In genomic region chr3:179322481-179323196, GRCh38 we compare ENCODE assay signal across 8 cellular contexts.
A peak's percentile ranks its signal among the peaks of the same experiment; 100 is the strongest.
DNase-seq lines count a peak whose midpoint lies in the region; ATAC-seq and TF ChIP-seq lines count a peak whose summit lies in the region.

Gene ZNF639 (plus strand): TSS chr3:179323031. CDS start chr3:179328294, 5,263 bp downstream.

- peak; percentile 74 for ATAC-seq in GM18909 (IDR thresholded peaks at IDR 0.05; ENCODE audit: poor library complexity, unreplicated experiment)
- peak; percentile 78 for ATAC-seq in HG03159 (IDR thresholded peaks at IDR 0.05; ENCODE audit: unreplicated experiment)
- ATAC-seq in activated CD4-positive, CD25-positive, alpha-beta regulatory T cell treated with anti-CD3 and anti-CD28 coated beads, Interleukin-2, amount 50 U/mL, for 24 hours = peak; percentile 87 to 89

- DNase-seq in AG10803 (ENCODE audit: low read depth) (peak; percentile 85), NCI-H226 (peak; percentile 70), cerebellar cortex (ENCODE audit: low spot score) (peak; percentile 78), kidney glomerular epithelial cell (lab: John Stamatoyannopoulos, UW) (peak; percentile 47)
- peak; percentile 56 to 68 for DNase-seq in stimulated activated CD4-positive, alpha-beta T cell treated with anti-CD3 and anti-CD28 coated beads, Interleukin-1b, Interleukin-23, amount 100 ng/mL, for 1 hour (ENCODE audit: low read depth in 2 of 2)

- H3K4me3 ChIP-seq in AG10803 (ENCODE audit: low read length) = peak within 1 kb of the TSS; percentile 91

- peak; percentile 49 for TF ChIP-seq CTCF in AG10803 (conservative IDR thresholded peaks at IDR 0.05; ENCODE audit: low read length)

Comparison
In these comparisons a context has a peak if more than half of its experiments do, and no peak if none do; other contexts are left out.
1. Peak in every context shown above with its lines: DNase-seq, ATAC-seq and H3K4me3 ChIP-seq.